Comparison of ENCODE assay signal across 8 cellular contexts in genomic region chr3:136249593-136250225, GRCh38. TPM values are rescaled to one million over a fixed set of nuclear protein-coding genes. Genes with fewer than 3 reads are reported as not detected.
DNase-seq lines count a peak whose midpoint lies in the region; ATAC-seq and TF ChIP-seq lines count a peak whose summit lies in the region.

No MANE protein-coding gene starts in this region.

- H3K4me1 Mint-ChIP-seq in natural killer cell treated with Interleukin-12 subunit alpha and Interleukin-12 subunit beta and Interleukin-15 and Interleukin-18, amount 100 ng/mL, for 72 hours (ENCODE audit: low read depth in 2 of 2), result peaks cover 20 to 25% of the 10 kb centered on the region in 2 donors

- peak overlapping the region; percentile 97 for H3K4me3 Mint-ChIP-seq in natural killer cell treated with Interleukin-12 subunit alpha and Interleukin-12 subunit beta and Interleukin-15 and Interleukin-18, amount 100 ng/mL, for 72 hours

- peaks cover 19 to 39% (median 34%) of the 10 kb centered on the region in 10 experiments for H3K4me1 ChIP-seq in BLaER1 treated with 17β-estradiol and CSF1 and Interleukin-3, amounts not matched to agents 10 nM and 100 nM

- no peak for ATAC-seq in natural killer cell treated with Interleukin-12 subunit alpha and Interleukin-12 subunit beta and Interleukin-15 and Interleukin-18, amount 100 ng/mL, for 72 hours
- no peak for ATAC-seq in HG03095 (IDR thresholded peaks at IDR 0.05; ENCODE audit: unreplicated experiment)

- H3K36me3 Mint-ChIP-seq in natural killer cell treated with Interleukin-12 subunit alpha and Interleukin-12 subunit beta and Interleukin-15 and Interleukin-18, amount 100 ng/mL, for 72 hours, result no peaks in the 10 kb centered on the region

- H3K9ac ChIP-seq in BLaER1 treated with 17β-estradiol and CSF1 and Interleukin-3, amounts not matched to agents 10 nM and 100 nM, result peak overlapping the region; percentile 77 to 90 (median 88)

- H3K9me3 ChIP-seq in BLaER1 treated with 17β-estradiol and CSF1 and Interleukin-3, amounts not matched to agents 10 nM and 100 nM (replicated peaks in 1 of 11), result no peaks in the 10 kb centered on the region

- peak overlapping the region; percentile 63 to 92 (median 82) for H3K4me2 ChIP-seq in BLaER1 treated with 17β-estradiol and CSF1 and Interleukin-3, amounts not matched to agents 10 nM and 100 nM

- DNase-seq in LoVo (ENCODE audit: low spot score) (peak; percentile 9), choroid plexus epithelial cell (ENCODE audit: low read depth) (no peak), T-helper 9 cell (no peak), NCI-H226 (no peak)
- DNase-seq in natural killer cell treated with Interleukin-12 subunit alpha and Interleukin-12 subunit beta and Interleukin-15 and Interleukin-18, amount 100 ng/mL, for 72 hours (ENCODE audit: low spot score), result no peak
- DNase-seq in central memory CD4-positive, alpha-beta T cell, result no peak

- peak overlapping the region; percentile 75 to 94 (median 88); a peak in 21 of 22 replicates for H3K27ac ChIP-seq in BLaER1 treated with 17β-estradiol and CSF1 and Interleukin-3, amounts not matched to agents 10 nM and 100 nM

- H3K27ac Mint-ChIP-seq in natural killer cell treated with Interleukin-12 subunit alpha and Interleukin-12 subunit beta and Interleukin-15 and Interleukin-18, amount 100 ng/mL, for 72 hours, result peak overlapping the region; percentile 90 to 97

- peaks cover 0 to 5% (median 0%) of the 10 kb centered on the region in 11 experiments; a peak in 4 of 22 replicates for H3K36me3 ChIP-seq in BLaER1 treated with 17β-estradiol and CSF1 and Interleukin-3, amounts not matched to agents 10 nM and 100 nM

- peak overlapping the region; percentile 58 to 78 (median 70) for H3K4me3 ChIP-seq in BLaER1 treated with 17β-estradiol and CSF1 and Interleukin-3, amounts not matched to agents 10 nM and 100 nM
- peak overlapping the region; percentile 92 for H3K4me3 ChIP-seq in choroid plexus epithelial cell (ENCODE audit: low read depth, low read length)

- H3K27me3 Mint-ChIP-seq in natural killer cell treated with Interleukin-12 subunit alpha and Interleukin-12 subunit beta and Interleukin-15 and Interleukin-18, amount 100 ng/mL, for 72 hours, result no peaks in the 10 kb centered on the region

- no peaks in the 10 kb centered on the region for H3K27me3 ChIP-seq in BLaER1 treated with 17β-estradiol and CSF1 and Interleukin-3, amounts not matched to agents 10 nM and 100 nM

- H4K20me1 ChIP-seq in BLaER1 treated with 17β-estradiol and CSF1 and Interleukin-3, amounts not matched to agents 10 nM and 100 nM, result peaks cover 0 to 16% (median 0%) of the 10 kb centered on the region in 11 experiments; a peak in 5 of 22 replicates

- no peaks in the 10 kb centered on the region for H3K9me3 Mint-ChIP-seq in natural killer cell treated with Interleukin-12 subunit alpha and Interleukin-12 subunit beta and Interleukin-15 and Interleukin-18, amount 100 ng/mL, for 72 hours

- no peak for TF ChIP-seq CTCF in choroid plexus epithelial cell (conservative IDR thresholded peaks at IDR 0.05; ENCODE audit: low read depth, low read length)

RNA-seq across cellular contexts. Expression of gene PCCB, which starts 0.4 kb away (rescaled TPM):
- 10 to 100 TPM; 40.4 to 45.0 TPM for total RNA-seq in natural killer cell treated with Interleukin-12 subunit alpha and Interleukin-12 subunit beta and Interleukin-15 and Interleukin-18, amount 100 ng/mL, for 72 hours

RNA-seq across cellular contexts. Expression of gene MSL2, which starts 53.6 kb away (rescaled TPM):
- total RNA-seq in natural killer cell treated with Interleukin-12 subunit alpha and Interleukin-12 subunit beta and Interleukin-15 and Interleukin-18, amount 100 ng/mL, for 72 hours, result 10 to 100 TPM; 48.7 to 57.6 TPM
